Comparison of ENCODE assay signal across 1 cellular context in genomic region chr9:136726118-136726517, GRCh38.
TF ChIP-seq lines count a peak whose summit lies in the region.

No MANE protein-coding gene starts in this region.

TF ChIP-seq in endothelial cell of umbilical vein, 7 proteins besides CTCF, POLR2A, EP300 and RAD21:
- no peak for TF ChIP-seq FOS (IDR thresholded peaks at IDR 0.05; ENCODE audit: borderline replicate concordance, insufficient read depth, low read length)
- TF ChIP-seq GATA2 (IDR thresholded peaks at IDR 0.05; ENCODE audit: insufficient read depth, insufficient read length, low read depth, low read length), result no peak
- TF ChIP-seq POLR2AphosphoS5 (IDR thresholded peaks at IDR 0.05; ENCODE audit: insufficient read depth, low read depth, low read length), result no peak
- TF ChIP-seq EZH2 (IDR thresholded peaks at IDR 0.05; ENCODE audit: borderline replicate concordance, low read depth, low read length, severe bottlenecking), result no peak
- no peak for TF ChIP-seq MAX (IDR thresholded peaks at IDR 0.05; ENCODE audit: insufficient read depth, insufficient read length)
- TF ChIP-seq JUN (IDR thresholded peaks at IDR 0.05; ENCODE audit: borderline replicate concordance, insufficient read depth, insufficient read length, low read depth), result no peak
